ENCODE assay signal across 1 cellular context in the genomic region with DNA sequence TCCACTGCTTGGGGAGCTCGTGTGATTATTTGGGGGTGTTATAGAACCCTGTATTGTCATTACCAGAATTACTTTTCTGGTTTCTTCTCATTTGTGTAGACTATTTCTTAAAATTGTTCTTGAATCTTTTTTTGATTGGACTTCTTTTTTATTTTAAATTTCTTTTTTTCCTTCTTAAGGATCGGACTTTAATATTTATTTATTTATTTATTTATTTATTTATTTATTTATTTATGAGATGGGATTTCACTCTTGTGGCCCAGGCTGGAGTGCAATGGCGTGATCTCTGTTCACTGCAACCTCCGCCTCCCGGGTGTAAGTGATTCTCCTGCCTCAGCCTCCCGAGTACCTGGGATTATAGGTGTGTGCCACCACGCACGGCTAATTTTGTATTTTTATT.
A peak's percentile ranks its signal among the peaks of the same experiment; 100 is the strongest.
TF ChIP-seq lines count a peak whose summit lies in the region.

No MANE protein-coding gene starts in this region.

TF ChIP-seq in HEK293, 187 proteins besides CTCF, POLR2A, EP300 and RAD21 (continued from another document):
- TF ChIP-seq, protein P1, sequence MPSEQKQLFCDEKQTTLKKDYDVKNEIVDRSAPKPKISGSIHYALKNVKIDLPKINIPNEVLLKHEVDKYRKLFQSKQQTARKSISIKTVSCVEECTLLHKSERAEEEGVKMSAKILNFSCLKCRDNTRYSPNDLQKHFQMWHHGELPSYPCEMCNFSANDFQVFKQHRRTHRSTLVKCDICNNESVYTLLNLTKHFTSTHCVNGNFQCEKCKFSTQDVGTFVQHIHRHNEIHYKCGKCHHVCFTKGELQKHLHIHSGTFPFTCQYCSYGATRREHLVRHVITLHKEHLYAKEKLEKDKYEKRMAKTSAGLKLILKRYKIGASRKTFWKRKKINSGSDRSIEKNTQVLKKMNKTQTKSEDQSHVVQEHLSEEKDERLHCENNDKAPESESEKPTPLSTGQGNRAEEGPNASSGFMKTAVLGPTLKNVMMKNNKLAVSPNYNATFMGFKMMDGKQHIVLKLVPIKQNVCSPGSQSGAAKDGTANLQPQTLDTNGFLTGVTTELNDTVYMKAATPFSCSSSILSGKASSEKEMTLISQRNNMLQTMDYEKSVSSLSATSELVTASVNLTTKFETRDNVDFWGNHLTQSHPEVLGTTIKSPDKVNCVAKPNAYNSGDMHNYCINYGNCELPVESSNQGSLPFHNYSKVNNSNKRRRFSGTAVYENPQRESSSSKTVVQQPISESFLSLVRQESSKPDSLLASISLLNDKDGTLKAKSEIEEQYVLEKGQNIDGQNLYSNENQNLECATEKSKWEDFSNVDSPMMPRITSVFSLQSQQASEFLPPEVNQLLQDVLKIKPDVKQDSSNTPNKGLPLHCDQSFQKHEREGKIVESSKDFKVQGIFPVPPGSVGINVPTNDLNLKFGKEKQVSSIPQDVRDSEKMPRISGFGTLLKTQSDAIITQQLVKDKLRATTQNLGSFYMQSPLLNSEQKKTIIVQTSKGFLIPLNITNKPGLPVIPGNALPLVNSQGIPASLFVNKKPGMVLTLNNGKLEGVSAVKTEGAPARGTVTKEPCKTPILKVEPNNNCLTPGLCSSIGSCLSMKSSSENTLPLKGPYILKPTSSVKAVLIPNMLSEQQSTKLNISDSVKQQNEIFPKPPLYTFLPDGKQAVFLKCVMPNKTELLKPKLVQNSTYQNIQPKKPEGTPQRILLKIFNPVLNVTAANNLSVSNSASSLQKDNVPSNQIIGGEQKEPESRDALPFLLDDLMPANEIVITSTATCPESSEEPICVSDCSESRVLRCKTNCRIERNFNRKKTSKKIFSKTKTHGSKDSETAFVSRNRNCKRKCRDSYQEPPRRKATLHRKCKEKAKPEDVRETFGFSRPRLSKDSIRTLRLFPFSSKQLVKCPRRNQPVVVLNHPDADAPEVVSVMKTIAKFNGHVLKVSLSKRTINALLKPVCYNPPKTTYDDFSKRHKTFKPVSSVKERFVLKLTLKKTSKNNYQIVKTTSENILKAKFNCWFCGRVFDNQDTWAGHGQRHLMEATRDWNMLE (tag by site-specific recombination; conservative IDR thresholded peaks at IDR 0.05; ENCODE audit: low read depth) = peak; percentile 85
- TF ChIP-seq ZNF529 (tag by site-specific recombination; IDR thresholded peaks at IDR 0.05; ENCODE audit: insufficient replicate concordance) = peak; percentile 65
- TF ChIP-seq, protein P2, sequence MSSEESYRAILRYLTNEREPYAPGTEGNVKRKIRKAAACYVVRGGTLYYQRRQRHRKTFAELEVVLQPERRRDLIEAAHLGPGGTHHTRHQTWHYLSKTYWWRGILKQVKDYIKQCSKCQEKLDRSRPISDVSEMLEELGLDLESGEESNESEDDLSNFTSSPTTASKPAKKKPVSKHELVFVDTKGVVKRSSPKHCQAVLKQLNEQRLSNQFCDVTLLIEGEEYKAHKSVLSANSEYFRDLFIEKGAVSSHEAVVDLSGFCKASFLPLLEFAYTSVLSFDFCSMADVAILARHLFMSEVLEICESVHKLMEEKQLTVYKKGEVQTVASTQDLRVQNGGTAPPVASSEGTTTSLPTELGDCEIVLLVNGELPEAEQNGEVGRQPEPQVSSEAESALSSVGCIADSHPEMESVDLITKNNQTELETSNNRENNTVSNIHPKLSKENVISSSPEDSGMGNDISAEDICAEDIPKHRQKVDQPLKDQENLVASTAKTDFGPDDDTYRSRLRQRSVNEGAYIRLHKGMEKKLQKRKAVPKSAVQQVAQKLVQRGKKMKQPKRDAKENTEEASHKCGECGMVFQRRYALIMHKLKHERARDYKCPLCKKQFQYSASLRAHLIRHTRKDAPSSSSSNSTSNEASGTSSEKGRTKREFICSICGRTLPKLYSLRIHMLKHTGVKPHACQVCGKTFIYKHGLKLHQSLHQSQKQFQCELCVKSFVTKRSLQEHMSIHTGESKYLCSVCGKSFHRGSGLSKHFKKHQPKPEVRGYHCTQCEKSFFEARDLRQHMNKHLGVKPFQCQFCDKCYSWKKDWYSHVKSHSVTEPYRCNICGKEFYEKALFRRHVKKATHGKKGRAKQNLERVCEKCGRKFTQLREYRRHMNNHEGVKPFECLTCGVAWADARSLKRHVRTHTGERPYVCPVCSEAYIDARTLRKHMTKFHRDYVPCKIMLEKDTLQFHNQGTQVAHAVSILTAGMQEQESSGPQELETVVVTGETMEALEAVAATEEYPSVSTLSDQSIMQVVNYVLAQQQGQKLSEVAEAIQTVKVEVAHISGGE (tag by site-specific recombination; conservative IDR thresholded peaks at IDR 0.05; ENCODE audit: low read depth) = peak; percentile 87
- TF ChIP-seq ZBTB8A (tag by site-specific recombination; IDR thresholded peaks at IDR 0.05) = peak; percentile 71
- TF ChIP-seq ZNF560 (tag by site-specific recombination; IDR thresholded peaks at IDR 0.05; ENCODE audit: borderline replicate concordance) = peak; percentile 73; the same call in 1 of the 2 replicates
- TF ChIP-seq ZNF623 (tag by site-specific recombination; IDR thresholded peaks at IDR 0.05) = peak; percentile 76
- TF ChIP-seq ZNF629 (tag by site-specific recombination; IDR thresholded peaks at IDR 0.05) = 0 out of 2 replicates have a peak, but pooled peaks have one; percentile 35
- TF ChIP-seq ZNF510 (tag by site-specific recombination; IDR thresholded peaks at IDR 0.05; ENCODE audit: insufficient replicate concordance) = peak; percentile 93
- 0 out of 2 replicates have a peak, but pooled peaks have one; percentile 44 for TF ChIP-seq ZBTB21 (tag by site-specific recombination; IDR thresholded peaks at IDR 0.05)
- TF ChIP-seq, protein P3, sequence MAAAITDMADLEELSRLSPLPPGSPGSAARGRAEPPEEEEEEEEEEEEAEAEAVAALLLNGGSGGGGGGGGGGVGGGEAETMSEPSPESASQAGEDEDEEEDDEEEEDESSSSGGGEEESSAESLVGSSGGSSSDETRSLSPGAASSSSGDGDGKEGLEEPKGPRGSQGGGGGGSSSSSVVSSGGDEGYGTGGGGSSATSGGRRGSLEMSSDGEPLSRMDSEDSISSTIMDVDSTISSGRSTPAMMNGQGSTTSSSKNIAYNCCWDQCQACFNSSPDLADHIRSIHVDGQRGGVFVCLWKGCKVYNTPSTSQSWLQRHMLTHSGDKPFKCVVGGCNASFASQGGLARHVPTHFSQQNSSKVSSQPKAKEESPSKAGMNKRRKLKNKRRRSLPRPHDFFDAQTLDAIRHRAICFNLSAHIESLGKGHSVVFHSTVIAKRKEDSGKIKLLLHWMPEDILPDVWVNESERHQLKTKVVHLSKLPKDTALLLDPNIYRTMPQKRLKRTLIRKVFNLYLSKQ (tag by site-specific recombination; IDR thresholded peaks at IDR 0.05; ENCODE audit: borderline replicate concordance) = 0 out of 2 replicates have a peak, but pooled peaks have one; percentile 33
